1 cellular context compared by ENCODE assay signal in genomic region chr17:32854834-32855389, GRCh38.
TF ChIP-seq lines count a peak whose summit lies in the region.

No MANE protein-coding gene starts in this region.

TF ChIP-seq in HCT116, 20 proteins besides CTCF, POLR2A, EP300 and RAD21:
- TF ChIP-seq MAX (IDR thresholded peaks at IDR 0.05), result no peak
- TF ChIP-seq EGR1 (IDR thresholded peaks at IDR 0.05; ENCODE audit: low read depth), result no peak
- no peak for TF ChIP-seq YY1 (IDR thresholded peaks at IDR 0.05; ENCODE audit: extremely low read depth, insufficient replicate concordance, low read depth, low read length)
- no peak for TF ChIP-seq FOSL1 (IDR thresholded peaks at IDR 0.05; ENCODE audit: low read depth)
- TF ChIP-seq CBX3 (IDR thresholded peaks at IDR 0.05; ENCODE audit: low read depth), result no peak
- no peak for TF ChIP-seq CEBPB (IDR thresholded peaks at IDR 0.05; ENCODE audit: low read depth)
- TF ChIP-seq ZFX (IDR thresholded peaks at IDR 0.05), result no peak
- TF ChIP-seq ZNF274 (IDR thresholded peaks at IDR 0.05; ENCODE audit: low read depth, low read length), result no peak
- TF ChIP-seq ZBTB33 (IDR thresholded peaks at IDR 0.05; ENCODE audit: extremely low read depth, insufficient replicate concordance, low read length), result no peak
- no peak for TF ChIP-seq JUND (IDR thresholded peaks at IDR 0.05)
- no peak for TF ChIP-seq SRF (IDR thresholded peaks at IDR 0.05; ENCODE audit: low read depth)
